ENCODE assay signal across 3 cellular contexts in genomic region chr13:101728021-101728420, GRCh38.
"Had no signal": no experiment of that assay in that cellular context is flagged by ENCODE, and none has a peak within 500 bp of the region (broad histone marks: within the 10 kb centered on the region; RNA-seq: fewer than 3 reads in every experiment).

No MANE protein-coding gene starts in this region.

- ATAC-seq: GM12878 had no signal

- DNase-seq: GDM1, GF-D8 had no signal

- H3K4me3 ChIP-seq: GM12878 had no signal
